8 cellular contexts compared by ENCODE assay signal in the genomic region with DNA sequence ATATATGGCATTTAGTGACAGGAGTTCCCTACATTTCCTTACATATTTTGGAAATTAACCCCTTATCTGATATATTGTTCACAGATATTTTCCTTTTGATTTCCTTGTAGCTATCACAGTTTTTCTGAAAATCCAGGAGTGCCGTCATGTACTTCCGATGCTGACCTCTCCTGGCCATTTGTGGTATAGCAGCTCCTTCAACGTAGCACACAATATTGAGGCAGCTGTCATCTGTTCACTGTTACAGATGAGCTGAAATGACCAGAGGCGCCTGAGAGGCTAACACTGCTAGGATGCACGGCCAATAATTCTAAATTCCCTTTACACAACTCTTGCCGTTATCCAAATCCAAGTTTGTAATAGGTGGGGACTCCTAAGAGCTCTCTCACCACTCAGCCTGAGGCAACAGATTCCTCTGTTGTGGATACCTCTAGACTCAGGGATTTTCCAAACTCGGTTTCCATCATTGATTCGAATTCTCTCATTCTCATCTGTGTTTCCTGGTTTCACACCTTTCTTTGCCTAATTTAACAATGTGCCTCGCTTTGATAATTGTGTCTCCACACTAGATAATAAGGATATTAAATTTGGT. TPM values are rescaled to one million over a fixed set of nuclear protein-coding genes. Genes with fewer than 3 reads are reported as not detected.
A peak's percentile ranks its signal among the peaks of the same experiment; 100 is the strongest.
DNase-seq lines count a peak whose midpoint lies in the region; ATAC-seq, FAIRE-seq and TF ChIP-seq lines count a peak whose summit lies in the region.

No MANE protein-coding gene starts in this region.

- peak; percentile 54 for DNase-seq in GM04504 (ENCODE audit: low read depth)
- peak; percentile 20 for DNase-seq in H54 (ENCODE audit: insufficient read length, low spot score)
- DNase-seq in RPMI8226: peak; percentile 71
- peak; percentile 4 for DNase-seq in activated T-helper 9 cell treated with anti-CD3 and anti-CD28 coated beads, Interleukin-2, amount 50 U/mL, for 16 hours (ENCODE audit: low read depth)
- DNase-seq in ovary: peak; percentile 12 to 51 (median 30)
- DNase-seq in vagina (ENCODE audit: extremely low spot score in 2 of 2): no peak

- TF ChIP-seq POLR2A in H54 (IDR thresholded peaks at IDR 0.05; ENCODE audit: low read depth, low read length): no peak
- TF ChIP-seq POLR2A in gastroesophageal sphincter (IDR thresholded peaks at IDR 0.05): no peak
- TF ChIP-seq POLR2A in ovary (IDR thresholded peaks at IDR 0.05): no peak
- TF ChIP-seq POLR2A in vagina (IDR thresholded peaks at IDR 0.05): no peak

- H3F3A ChIP-seq in Loucy (ENCODE audit: low read depth): no peaks in the 10 kb centered on the region

- TF ChIP-seq EP300 in gastroesophageal sphincter (IDR thresholded peaks at IDR 0.05): no peak
- TF ChIP-seq EP300 in ovary (IDR thresholded peaks at IDR 0.05): no peak

- peak; percentile 98 for FAIRE-seq in H54 (lab: Jason Lieb, UNC)

- TF ChIP-seq CTCF in Loucy (conservative IDR thresholded peaks at IDR 0.05; ENCODE audit: low read length) (peak; percentile 83), gastroesophageal sphincter (IDR thresholded peaks at IDR 0.05) (peak; percentile 59 to 79 (median 68)), ovary (IDR thresholded peaks at IDR 0.05) (peak in 2 of 3 donors; percentile 24 to 31), vagina (IDR thresholded peaks at IDR 0.05) (peak; percentile 41 to 72 (median 57))

- no peaks in the 10 kb centered on the region for H3K79me2 ChIP-seq in Loucy (ENCODE audit: insufficient read depth, low read length)

- peak overlapping the region; percentile 43 for H3K4me2 ChIP-seq in Loucy (ENCODE audit: low read depth, low read length, poor library complexity, severe bottlenecking)

- no peaks in the 10 kb centered on the region for H4K20me1 ChIP-seq in Loucy (ENCODE audit: insufficient read depth, low read length, poor library complexity, severe bottlenecking)

- H3K9me3 ChIP-seq in Loucy (ENCODE audit: insufficient read depth, low read depth, low read length): no peaks in the 10 kb centered on the region
- H3K9me3 ChIP-seq in gastroesophageal sphincter: no peaks in the 10 kb centered on the region
- H3K9me3 ChIP-seq in ovary: no peaks in the 10 kb centered on the region
- no peaks in the 10 kb centered on the region for H3K9me3 ChIP-seq in vagina

- no peaks in the 10 kb centered on the region for H3K9me2 ChIP-seq in Loucy (replicated peaks; ENCODE audit: low read depth, low read length)

- H3K9ac ChIP-seq in Loucy (ENCODE audit: low read depth, low read length, poor library complexity, severe bottlenecking): no peak overlapping the region

- H3K4me3 ChIP-seq in Loucy (ENCODE audit: low read length, poor library complexity, severe bottlenecking) (no peak overlapping the region), gastroesophageal sphincter (no peak overlapping the region), ovary (no peak overlapping the region), vagina (no peak overlapping the region)

- peak; percentile 51 for ATAC-seq in gastroesophageal sphincter

- intact Hi-C loops in ovary (cut with DNase I): no loop called here
- intact Hi-C loops in vagina (cut with DNase I): no loop called here

- no peak overlapping the region for H3K27ac ChIP-seq in gastroesophageal sphincter
- H3K27ac ChIP-seq in ovary: no peak overlapping the region
- no peak overlapping the region for H3K27ac ChIP-seq in vagina

- H2AFZ ChIP-seq in Loucy (ENCODE audit: low read length): peak overlapping the region; percentile 71

- no peaks in the 10 kb centered on the region for H3K4me1 ChIP-seq in Loucy (ENCODE audit: insufficient read depth, low read length, poor library complexity, severe bottlenecking)
- H3K4me1 ChIP-seq in gastroesophageal sphincter: no peaks in the 10 kb centered on the region
- no peaks in the 10 kb centered on the region for H3K4me1 ChIP-seq in ovary (ENCODE audit: insufficient read depth)
- H3K4me1 ChIP-seq in vagina: no peaks in the 10 kb centered on the region

- 17 to 27% methylated on average over 6 to 7 of the region's 9 CpGs for WGBS in gastroesophageal sphincter (ENCODE audit: low coverage in 1 of 2), 2 donors
- 20 to 22% (median 21%) methylated on average over 9 of the region's 9 CpGs for WGBS in ovary, 3 donors

- H3K27me3 ChIP-seq in Loucy (ENCODE audit: insufficient read depth, low read length, poor library complexity, severe bottlenecking) (no peaks in the 10 kb centered on the region), gastroesophageal sphincter (no peaks in the 10 kb centered on the region), ovary (no peaks in the 10 kb centered on the region), vagina (no peaks in the 10 kb centered on the region)

- H3K36me3 ChIP-seq in Loucy (ENCODE audit: insufficient read depth, low read length) (no peaks in the 10 kb centered on the region), gastroesophageal sphincter (no peaks in the 10 kb centered on the region), ovary (no peaks in the 10 kb centered on the region), vagina (no peaks in the 10 kb centered on the region)

RNA-seq across cellular contexts. Expression of gene MMUT, which starts 53.0 kb away (rescaled TPM):
- 10 to 100 TPM; 19.3 to 27.6 (median 23.6) TPM for total RNA-seq in gastroesophageal sphincter
- 10 to 100 TPM; 14.8 to 34.3 (median 27.5) TPM for total RNA-seq in ovary
- polyA plus RNA-seq in ovary: 10 to 100 TPM; 21.5 to 28.1 TPM
- 11.0 TPM for total RNA-seq in vagina

RNA-seq across cellular contexts. Expression of gene CENPQ, which starts 53.1 kb away (rescaled TPM):
- total RNA-seq in gastroesophageal sphincter (1 to 10 TPM; 5.0 to 9.3 (median 5.6) TPM), ovary (1 to 10 TPM; 3.2 to 6.5 (median 5.3) TPM), vagina (1.7 TPM)
- polyA plus RNA-seq in ovary: 1 to 10 TPM; 4.7 to 6.2 TPM

Comparison
In these comparisons a context has a peak if more than half of its experiments do, and no peak if none do; other contexts are left out.
1. DNase-seq: peak in GM04504 (single experiment), H54 (single experiment), RPMI8226 (single experiment), activated T-helper 9 cell treated with anti-CD3 and anti-CD28 coated beads, Interleukin-2, amount 50 U/mL, for 16 hours (single experiment) and ovary (5 of 5); none in vagina (0 of 2).
2. CTCF ChIP-seq: peak in every context shown above with its lines; median percentile 83 in Loucy; 68 in gastroesophageal sphincter; 57 in vagina; 28 in ovary.